ENCODE assay signal across 9 cellular contexts in genomic region chr3:10883478-10884234, GRCh38.
DNase-seq lines count a peak whose midpoint lies in the region; TF ChIP-seq lines count a peak whose summit lies in the region.
"Had no signal": no experiment of that assay in that cellular context is flagged by ENCODE, and none has a peak within 500 bp of the region (broad histone marks: within the 10 kb centered on the region; RNA-seq: fewer than 3 reads in every experiment).

No MANE protein-coding gene starts in this region.

- intact Hi-C loops in activated T-helper 2 cell treated with anti-CD3 and anti-CD28 coated beads, Interferon-gamma antibody, Interleukin-2, Interleukin-4, amounts not matched to agents 10 μg/mL and 5 μg/mL and 100 μg/mL, durations not matched to agents 14 hours and 24 hours and 36 hours (cut with micrococcal nuclease), result no loop called here

- peak; percentile 23 for DNase-seq in Ammon's horn (ENCODE audit: low spot score)
- peak; percentile 10 for DNase-seq in GM19238 (ENCODE audit: insufficient read length, low spot score)
- DNase-seq in WERI-Rb-1, result peak; percentile 49
- peak; percentile 38 for DNase-seq in inferior parietal cortex (ENCODE audit: extremely low spot score)
- DNase-seq in NCI-H2196 treated with DMSO at 0.1 percent for 48 hours (lab: John Stamatoyannopoulos, UW; ENCODE audit: unreplicated experiment), result no peak
- no peak for DNase-seq in central memory CD4-positive, alpha-beta T cell
- no peak for DNase-seq in activated T-helper 2 cell treated with anti-CD3 and anti-CD28 coated beads, Interferon-gamma antibody, Interleukin-2, Interleukin-4, amounts not matched to agents 10 μg/mL and 5 μg/mL and 100 μg/mL, durations not matched to agents 14 hours and 24 hours and 36 hours (ENCODE audit: low spot score)
- no peak for DNase-seq in NCI-H2107 treated with DMSO at 0.1 percent for 48 hours (lab: John Stamatoyannopoulos, UW; ENCODE audit: unreplicated experiment)

- H3K27me3 ChIP-seq in WERI-Rb-1 (ENCODE audit: insufficient read depth, low read depth, severe bottlenecking), result no peaks in the 10 kb centered on the region
- H3K27me3 ChIP-seq: SJCRH30 had no signal

- H3K36me3 Mint-ChIP-seq in activated T-helper 2 cell treated with anti-CD3 and anti-CD28 coated beads, Interferon-gamma antibody, Interleukin-2, Interleukin-4, amounts not matched to agents 10 μg/mL and 5 μg/mL and 100 μg/mL, durations not matched to agents 14 hours and 24 hours and 36 hours (ENCODE audit: low read depth), result no peaks in the 10 kb centered on the region

- no peak overlapping the region for H3K27ac ChIP-seq in WERI-Rb-1
- H3K27ac ChIP-seq: SJCRH30 had no signal

- H3K4me1 Mint-ChIP-seq in activated T-helper 2 cell treated with anti-CD3 and anti-CD28 coated beads, Interferon-gamma antibody, Interleukin-2, Interleukin-4, amounts not matched to agents 10 μg/mL and 5 μg/mL and 100 μg/mL, durations not matched to agents 14 hours and 24 hours and 36 hours (ENCODE audit: low read depth), result no peaks in the 10 kb centered on the region

- H3K4me3 ChIP-seq in WERI-Rb-1 (ENCODE audit: low read depth, low read length), result no peak overlapping the region
- H3K4me3 ChIP-seq: SJCRH30 had no signal

- no peak overlapping the region for H3K4me3 Mint-ChIP-seq in activated T-helper 2 cell treated with anti-CD3 and anti-CD28 coated beads, Interferon-gamma antibody, Interleukin-2, Interleukin-4, amounts not matched to agents 10 μg/mL and 5 μg/mL and 100 μg/mL, durations not matched to agents 14 hours and 24 hours and 36 hours (ENCODE audit: low read depth)

- peak; percentile 68 for TF ChIP-seq CTCF in WERI-Rb-1 (IDR thresholded peaks at IDR 0.05; ENCODE audit: low read depth, low read length)

- H3K9me3 ChIP-seq in WERI-Rb-1 (ENCODE audit: severe bottlenecking), result no peaks in the 10 kb centered on the region
- H3K9me3 ChIP-seq: SJCRH30 had no signal

- no peaks in the 10 kb centered on the region for H3K27me3 Mint-ChIP-seq in activated T-helper 2 cell treated with anti-CD3 and anti-CD28 coated beads, Interferon-gamma antibody, Interleukin-2, Interleukin-4, amounts not matched to agents 10 μg/mL and 5 μg/mL and 100 μg/mL, durations not matched to agents 14 hours and 24 hours and 36 hours (ENCODE audit: low read depth)

- H3K27ac Mint-ChIP-seq in activated T-helper 2 cell treated with anti-CD3 and anti-CD28 coated beads, Interferon-gamma antibody, Interleukin-2, Interleukin-4, amounts not matched to agents 10 μg/mL and 5 μg/mL and 100 μg/mL, durations not matched to agents 14 hours and 24 hours and 36 hours, result no peak overlapping the region

- H3K36me3 ChIP-seq in WERI-Rb-1, result no peaks in the 10 kb centered on the region
- H3K36me3 ChIP-seq: SJCRH30 had no signal

- H3K9me3 Mint-ChIP-seq in activated T-helper 2 cell treated with anti-CD3 and anti-CD28 coated beads, Interferon-gamma antibody, Interleukin-2, Interleukin-4, amounts not matched to agents 10 μg/mL and 5 μg/mL and 100 μg/mL, durations not matched to agents 14 hours and 24 hours and 36 hours, result no peaks in the 10 kb centered on the region

Comparison
In these comparisons a context has a peak if more than half of its experiments do, and no peak if none do; other contexts are left out.
1. DNase-seq: peak in Ammon's horn (single experiment), GM19238 (single experiment), WERI-Rb-1 (single experiment) and inferior parietal cortex (single experiment); none in NCI-H2196 treated with DMSO at 0.1 percent for 48 hours (single experiment), central memory CD4-positive, alpha-beta T cell (single experiment), activated T-helper 2 cell treated with anti-CD3 and anti-CD28 coated beads, Interferon-gamma antibody, Interleukin-2, Interleukin-4, amounts not matched to agents 10 μg/mL and 5 μg/mL and 100 μg/mL, durations not matched to agents 14 hours and 24 hours and 36 hours (single experiment) and NCI-H2107 treated with DMSO at 0.1 percent for 48 hours (single experiment).